Comparison of ENCODE assay signal across 10 cellular contexts in genomic region chr2:696463-696862, GRCh38. TPM values are rescaled to one million over a fixed set of nuclear protein-coding genes. Genes with fewer than 3 reads are reported as not detected.
A peak's percentile ranks its signal among the peaks of the same experiment; 100 is the strongest.
DNase-seq lines count a peak whose midpoint lies in the region; ATAC-seq and TF ChIP-seq lines count a peak whose summit lies in the region.
"Had no signal": no experiment of that assay in that cellular context is flagged by ENCODE, and none has a peak within 500 bp of the region (broad histone marks: within the 10 kb centered on the region; RNA-seq: fewer than 3 reads in every experiment).

No MANE protein-coding gene starts in this region.

- H3K36me3 ChIP-seq in CD8-positive, alpha-beta memory T cell (ENCODE audit: insufficient read depth, low read length) = no peaks in the 10 kb centered on the region

- no peak overlapping the region for H3K4me3 Mint-ChIP-seq in CD8-positive, alpha-beta memory T cell
- H3K4me3 Mint-ChIP-seq: activated naive CD4-positive, alpha-beta T cell treated with anti-CD3 and anti-CD28 coated beads, Interleukin-2, amount 50 U/mL, for 24 hours had no signal

- POLR2A ChIA-PET in CD8-positive, alpha-beta memory T cell (lab: Charles Lee) = no interaction called here

- TF ChIP-seq CTCF in GM13977 (IDR thresholded peaks at IDR 0.05; ENCODE audit: extremely low read depth, insufficient read depth, missing control alignments) = no peak

- no peak overlapping the region for H3K27ac ChIP-seq in CD8-positive, alpha-beta memory T cell (ENCODE audit: low read depth, low read length)

- no peak overlapping the region for H3K27ac Mint-ChIP-seq in CD8-positive, alpha-beta memory T cell
- H3K27ac Mint-ChIP-seq: activated naive CD4-positive, alpha-beta T cell treated with anti-CD3 and anti-CD28 coated beads, Interleukin-2, amount 50 U/mL, for 24 hours had no signal

- CTCF ChIA-PET in CD8-positive, alpha-beta memory T cell (lab: Charles Lee) = no interaction called here

- peaks cover 9 to 47% of the 10 kb centered on the region in 2 donors for H3K27me3 Mint-ChIP-seq in CD8-positive, alpha-beta memory T cell

- H3K36me3 Mint-ChIP-seq in CD8-positive, alpha-beta memory T cell = no peaks in the 10 kb centered on the region

- no peaks in the 10 kb centered on the region for H3K4me1 ChIP-seq in CD8-positive, alpha-beta memory T cell (ENCODE audit: insufficient read depth, low read length)

- DNase-seq in GM13977 (ENCODE audit: low spot score) = peak; percentile 53
- peak; percentile 68 for DNase-seq in RPMI8226
- no peak for DNase-seq in CD8-positive, alpha-beta memory T cell
- DNase-seq in stimulated activated CD4-positive, alpha-beta T cell treated with anti-CD3 and anti-CD28 coated beads, Interleukin-15, amount 100 ng/mL, for 24 hours = no peak
- no peak for DNase-seq in stimulated activated CD8-positive, alpha-beta memory T cell treated with anti-CD3 and anti-CD28 coated beads, Interleukin-4, amount 100 ng/mL, for 48 hours
- no peak for DNase-seq in Ammon's horn (ENCODE audit: low spot score)
- DNase-seq: islet precursor cell had no signal

- H3K4me1 Mint-ChIP-seq in CD8-positive, alpha-beta memory T cell = no peaks in the 10 kb centered on the region
- H3K4me1 Mint-ChIP-seq: activated naive CD4-positive, alpha-beta T cell treated with anti-CD3 and anti-CD28 coated beads, Interleukin-2, amount 50 U/mL, for 24 hours had no signal

- H3K9me3 ChIP-seq in CD8-positive, alpha-beta memory T cell (ENCODE audit: low read length) = no peaks in the 10 kb centered on the region

- H3K27me3 ChIP-seq in CD8-positive, alpha-beta memory T cell (ENCODE audit: insufficient read depth, low read length, poor library complexity, severe bottlenecking) = no peaks in the 10 kb centered on the region

- no peak overlapping the region for H3K4me3 ChIP-seq in CD8-positive, alpha-beta memory T cell (ENCODE audit: low read length)

- in situ Hi-C loops in GM13977 (cut with MboI; ENCODE audit: low pct_unique_long_range_greater_than_20kb, low sequenced_read_pairs, unreplicated experiment) = no loop called here

- peaks cover 0 to 14% (median 5%) of the 10 kb centered on the region in 5 donors for H3K9me3 Mint-ChIP-seq in CD8-positive, alpha-beta memory T cell
- H3K9me3 Mint-ChIP-seq: activated naive CD4-positive, alpha-beta T cell treated with anti-CD3 and anti-CD28 coated beads, Interleukin-2, amount 50 U/mL, for 24 hours had no signal

- peak; percentile 99 for ATAC-seq in GM21360 (IDR thresholded peaks at IDR 0.05; ENCODE audit: unreplicated experiment)
- ATAC-seq in HG03064 (IDR thresholded peaks at IDR 0.05; ENCODE audit: low read depth, unreplicated experiment) = peak; percentile 86

RNA-seq across cellular contexts. Expression of gene TMEM18, which starts 19.3 kb away (rescaled TPM):
- 10 to 100 TPM; 20.7 to 23.3 TPM for total RNA-seq in CD8-positive, alpha-beta memory T cell
- 22.2 TPM for polyA plus RNA-seq in CD8-positive, alpha-beta memory T cell

Comparison
In these comparisons a context has a peak if more than half of its experiments do, and no peak if none do; other contexts are left out.
1. DNase-seq: peak in GM13977 (single experiment) and RPMI8226 (single experiment); none in CD8-positive, alpha-beta memory T cell (0 of 5), stimulated activated CD4-positive, alpha-beta T cell treated with anti-CD3 and anti-CD28 coated beads, Interleukin-15, amount 100 ng/mL, for 24 hours (single experiment), stimulated activated CD8-positive, alpha-beta memory T cell treated with anti-CD3 and anti-CD28 coated beads, Interleukin-4, amount 100 ng/mL, for 48 hours (single experiment) and Ammon's horn (single experiment).